2 cellular contexts compared by ENCODE assay signal in genomic region chr20:57561356-57562279, GRCh38.
TF ChIP-seq lines count a peak whose summit lies in the region.

No MANE protein-coding gene starts in this region.

TF ChIP-seq in A549, 52 proteins besides CTCF, POLR2A, EP300 and RAD21:
- TF ChIP-seq KDM5A (IDR thresholded peaks at IDR 0.05) (no peak), JUN (IDR thresholded peaks at IDR 0.05) (no peak), HMGXB4 (CRISPR knock-in tag; IDR thresholded peaks at IDR 0.05; ENCODE audit: borderline replicate concordance) (no peak), ATOH8 (CRISPR knock-in tag; IDR thresholded peaks at IDR 0.05; ENCODE audit: low read depth) (no peak), NR3C1 (IDR thresholded peaks at IDR 0.05) (no peak), ZSCAN20 (CRISPR knock-in tag; IDR thresholded peaks at IDR 0.05) (no peak), CBX8 (IDR thresholded peaks at IDR 0.05) (no peak), MAX (IDR thresholded peaks at IDR 0.05) (no peak), RARB (CRISPR knock-in tag; IDR thresholded peaks at IDR 0.05) (no peak), USF2 (IDR thresholded peaks at IDR 0.05) (no peak), MYC (IDR thresholded peaks at IDR 0.05; ENCODE audit: borderline replicate concordance, low read length) (no peak), RFX5 (IDR thresholded peaks at IDR 0.05) (no peak), GATA3 (IDR thresholded peaks at IDR 0.05; ENCODE audit: borderline replicate concordance) (no peak), PHF8 (IDR thresholded peaks at IDR 0.05; ENCODE audit: borderline replicate concordance, low read depth) (no peak), E2F6 (IDR thresholded peaks at IDR 0.05; ENCODE audit: borderline replicate concordance, low read depth) (no peak), RCOR1 (IDR thresholded peaks at IDR 0.05; ENCODE audit: low read depth, low read length) (no peak), HES2 (IDR thresholded peaks at IDR 0.05) (no peak), REST (IDR thresholded peaks at IDR 0.05) (no peak)
TF ChIP-seq in A549: peak in this region for 0.

TF ChIP-seq in HepG2, 621 proteins besides CTCF, POLR2A, EP300 and RAD21 (continues in another document):
- TF ChIP-seq ZC3H4 (CRISPR knock-in tag; IDR thresholded peaks at IDR 0.05; ENCODE audit: borderline replicate concordance): 0 out of 2 replicates have a peak, but pooled peaks have one; percentile 15
- TF ChIP-seq HES4 (CRISPR knock-in tag; IDR thresholded peaks at IDR 0.05; ENCODE audit: borderline replicate concordance): peak; percentile 28; the same call in 1 of the 2 replicates
- peak; percentile 28; the same call in 1 of the 2 replicates for TF ChIP-seq ZFP82 (CRISPR knock-in tag; IDR thresholded peaks at IDR 0.05; ENCODE audit: borderline replicate concordance)
- TF ChIP-seq ZNF891 (CRISPR knock-in tag; IDR thresholded peaks at IDR 0.05): peak; percentile 13; the same call in 1 of the 2 replicates
- TF ChIP-seq ZBTB7A (CRISPR knock-in tag; IDR thresholded peaks at IDR 0.05): 0 out of 2 replicates have a peak, but pooled peaks have one; percentile 16
- 0 out of 2 replicates have a peak, but pooled peaks have one; percentile 43 for TF ChIP-seq XBP1 (CRISPR knock-in tag; IDR thresholded peaks at IDR 0.05)
- 0 out of 2 replicates have a peak, but pooled peaks have one; percentile 21 for TF ChIP-seq SIN3A (IDR thresholded peaks at IDR 0.05; ENCODE audit: borderline replicate concordance, low read depth, low read length)
- TF ChIP-seq HBP1 (CRISPR knock-in tag; IDR thresholded peaks at IDR 0.05; ENCODE audit: low read depth): no peak; the same call in 1 of the 2 replicates
- TF ChIP-seq REST (IDR thresholded peaks at IDR 0.05; ENCODE audit: borderline replicate concordance in 1 of 2, low read depth in 1 of 2, low read length in 2 of 2): 0 out of 4 replicates have a peak, but pooled peaks of 1 of the 2 experiments have one; percentile 21
- peak; percentile 73; the same call in 1 of the 2 replicates for TF ChIP-seq ZBTB38 (CRISPR knock-in tag; IDR thresholded peaks at IDR 0.05)
- peak; percentile 5 for TF ChIP-seq IKZF4 (CRISPR knock-in tag; IDR thresholded peaks at IDR 0.05; ENCODE audit: borderline replicate concordance, low read depth, not compliant biosample characterization)
- TF ChIP-seq ZNF883 (CRISPR knock-in tag; IDR thresholded peaks at IDR 0.05; ENCODE audit: not compliant biosample characterization): peak; percentile 65
- peak; percentile 54 for TF ChIP-seq ZNF687 (CRISPR knock-in tag; IDR thresholded peaks at IDR 0.05)
- TF ChIP-seq ZNF274 (CRISPR knock-in tag; IDR thresholded peaks at IDR 0.05): no peak
- 0 out of 2 replicates have a peak, but pooled peaks have one; percentile 72 for TF ChIP-seq ZNF670 (CRISPR knock-in tag; IDR thresholded peaks at IDR 0.05; ENCODE audit: borderline replicate concordance)
- TF ChIP-seq ZNF790 (CRISPR knock-in tag; IDR thresholded peaks at IDR 0.05; ENCODE audit: borderline replicate concordance): no peak
- no peak for TF ChIP-seq BCL3 (CRISPR knock-in tag; IDR thresholded peaks at IDR 0.05)
- no peak for TF ChIP-seq ZNF510 (CRISPR knock-in tag; IDR thresholded peaks at IDR 0.05; ENCODE audit: low read depth)
- 0 out of 2 replicates have a peak, but pooled peaks have one; percentile 55 for TF ChIP-seq ZNF550 (CRISPR knock-in tag; IDR thresholded peaks at IDR 0.05; ENCODE audit: borderline replicate concordance)
- peak; percentile 11; the same call in 1 of the 2 replicates for TF ChIP-seq ZNF430 (CRISPR knock-in tag; IDR thresholded peaks at IDR 0.05)
- TF ChIP-seq ZNF33A (CRISPR knock-in tag; IDR thresholded peaks at IDR 0.05; ENCODE audit: borderline replicate concordance): peak; percentile 77; the same call in 1 of the 2 replicates
- TF ChIP-seq ZSCAN20 (CRISPR knock-in tag; IDR thresholded peaks at IDR 0.05; ENCODE audit: borderline replicate concordance): 0 out of 2 replicates have a peak, but pooled peaks have one; percentile 0
- TF ChIP-seq CREBL2 (CRISPR knock-in tag; IDR thresholded peaks at IDR 0.05; ENCODE audit: borderline replicate concordance): 0 out of 2 replicates have a peak, but pooled peaks have one; percentile 6
- TF ChIP-seq ATF5 (CRISPR knock-in tag; IDR thresholded peaks at IDR 0.05; ENCODE audit: low read depth): 0 out of 2 replicates have a peak, but pooled peaks have one; percentile 72
- 0 out of 2 replicates have a peak, but pooled peaks have one; percentile 39 for TF ChIP-seq PAF1 (CRISPR knock-in tag; IDR thresholded peaks at IDR 0.05)
- TF ChIP-seq ZNF207 (IDR thresholded peaks at IDR 0.05; ENCODE audit: borderline replicate concordance): no peak
- no peak for TF ChIP-seq ZNF724P (CRISPR knock-in tag; IDR thresholded peaks at IDR 0.05; ENCODE audit: borderline replicate concordance)
- TF ChIP-seq ZNF44 (CRISPR knock-in tag; IDR thresholded peaks at IDR 0.05): no peak
- peak; percentile 43; the same call in 1 of the 2 replicates for TF ChIP-seq ZNF563 (CRISPR knock-in tag; IDR thresholded peaks at IDR 0.05)
- TF ChIP-seq POLR2AphosphoS2 (IDR thresholded peaks at IDR 0.05; ENCODE audit: low read depth, low read length): peak; percentile 34; the same call in 1 of the 2 replicates
- TF ChIP-seq ZNF598 (CRISPR knock-in tag; IDR thresholded peaks at IDR 0.05; ENCODE audit: borderline replicate concordance): 0 out of 2 replicates have a peak, but pooled peaks have one; percentile 90
- peak; percentile 13; the same call in 1 of the 2 replicates for TF ChIP-seq ZNF709 (CRISPR knock-in tag; IDR thresholded peaks at IDR 0.05)
- no peak for TF ChIP-seq ZNF30 (CRISPR knock-in tag; IDR thresholded peaks at IDR 0.05)
- 0 out of 2 replicates have a peak, but pooled peaks have one; percentile 37 for TF ChIP-seq FUBP1 (CRISPR knock-in tag; IDR thresholded peaks at IDR 0.05; ENCODE audit: borderline replicate concordance)
- TF ChIP-seq NFRKB (IDR thresholded peaks at IDR 0.05): no peak
- TF ChIP-seq IRX3 (CRISPR knock-in tag; IDR thresholded peaks at IDR 0.05; ENCODE audit: borderline replicate concordance, low read depth): peak; percentile 24; the same call in 1 of the 2 replicates
- no peak for TF ChIP-seq SUZ12 (IDR thresholded peaks at IDR 0.05; ENCODE audit: low read depth, low read length)
- peak; percentile 46; the same call in 1 of the 2 replicates for TF ChIP-seq ZNF788 (CRISPR knock-in tag; IDR thresholded peaks at IDR 0.05; ENCODE audit: borderline replicate concordance)
- peak; percentile 75; the same call in 1 of the 2 replicates for TF ChIP-seq POLR2AphosphoS5 (IDR thresholded peaks at IDR 0.05; ENCODE audit: low read depth, low read length)
- TF ChIP-seq FOXC1 (CRISPR knock-in tag; IDR thresholded peaks at IDR 0.05; ENCODE audit: borderline replicate concordance): 0 out of 2 replicates have a peak, but pooled peaks have one; percentile 2
- TF ChIP-seq TMF1 (CRISPR knock-in tag; IDR thresholded peaks at IDR 0.05; ENCODE audit: low read depth): 0 out of 2 replicates have a peak, but pooled peaks have one; percentile 28
- no peak for TF ChIP-seq MIXL1 (CRISPR knock-in tag; IDR thresholded peaks at IDR 0.05)
- peak; percentile 91; the same call in 1 of the 2 replicates for TF ChIP-seq ZNF354B (CRISPR knock-in tag; IDR thresholded peaks at IDR 0.05)
- TF ChIP-seq ZNF879 (CRISPR knock-in tag; IDR thresholded peaks at IDR 0.05): peak; percentile 52; the same call in 1 of the 2 replicates
- TF ChIP-seq ZNF326 (CRISPR knock-in tag; IDR thresholded peaks at IDR 0.05; ENCODE audit: borderline replicate concordance): peak; percentile 75; the same call in 1 of the 2 replicates
- TF ChIP-seq DMAP1 (CRISPR knock-in tag; IDR thresholded peaks at IDR 0.05): no peak
- no peak for TF ChIP-seq MTA3 (CRISPR knock-in tag; IDR thresholded peaks at IDR 0.05)
